In genomic region chr1:201448981-201449380, GRCh38 we compare ENCODE assay signal across 17 cellular contexts. TPM values are rescaled to one million over a fixed set of nuclear protein-coding genes. Genes with fewer than 3 reads are reported as not detected.
DNase-seq lines count a peak whose midpoint lies in the region; ATAC-seq and TF ChIP-seq lines count a peak whose summit lies in the region.
"Had no signal": no experiment of that assay in that cellular context is flagged by ENCODE, and none has a peak within 500 bp of the region (broad histone marks: within the 10 kb centered on the region; RNA-seq: fewer than 3 reads in every experiment).

No MANE protein-coding gene starts in this region.

- peaks cover 6% of the 10 kb centered on the region for H3K36me3 Mint-ChIP-seq in MCF 10A (ENCODE audit: insufficient read depth, unreplicated experiment)

- CTCF ChIA-PET in MCF 10A (lab: Yijun Ruan, JAX), result interaction anchor here (0.6 to 70.3 kb wide), 17 partner anchors 9 to 532 kb away, joined by 3 to 3816 read pairs (median 9); partner anchors contain the start of genes CSRP1 and PHLDA3

- ATAC-seq in GM19397 (IDR thresholded peaks at IDR 0.05; ENCODE audit: unreplicated experiment) (no peak), HG03521 (IDR thresholded peaks at IDR 0.05; ENCODE audit: unreplicated experiment) (no peak)

- BruUV-seq in MCF 10A (replicated peaks; lab: Mats Ljungman, UMichigan), result no TSS peak

- no peaks in the 10 kb centered on the region for H3K79me2 ChIP-seq in osteoblast (ENCODE audit: insufficient read depth, low read length)

- H3K27me3 Mint-ChIP-seq in MCF 10A (ENCODE audit: insufficient read depth, unreplicated experiment), result no peaks in the 10 kb centered on the region

- H3K4me1 ChIP-seq in breast epithelium, result peaks cover 4 to 24% of the 10 kb centered on the region in 2 donors
- H3K4me1 ChIP-seq in left ventricle myocardium inferior, result peaks cover 41% of the 10 kb centered on the region
- H3K4me1 ChIP-seq in osteoblast (ENCODE audit: insufficient read depth, low read length), result peaks cover 30% of the 10 kb centered on the region
- peaks cover 3 to 10% of the 10 kb centered on the region in 2 donors for H3K4me1 ChIP-seq in uterus

- DNase-seq in breast epithelium (ENCODE audit: low spot score in 2 of 2) (no peak), MCF 10A (ENCODE audit: unreplicated experiment) (no peak), left ventricle myocardium inferior (no peak), osteoblast (ENCODE audit: insufficient read length, low spot score, missing footprints) (no peak), uterus (no peak), NCI-H1105 treated with DMSO at 0.1 percent for 48 hours (lab: John Stamatoyannopoulos, UW) (no peak)
- DNase-seq: activated CD4-positive, CD25-positive, alpha-beta regulatory T cell; COR-L47; effector CD4-positive, alpha-beta T cell; left colon; NCI-H2107 had no signal

- H3K4me1 Mint-ChIP-seq in MCF 10A (ENCODE audit: insufficient read depth, unreplicated experiment), result peaks cover 8% of the 10 kb centered on the region

- POLR2A ChIA-PET in MCF 10A (lab: Yijun Ruan, JAX), result interaction anchor here (1.2 to 43.8 kb wide), 9 partner anchors 9 to 64 kb away, joined by 4 to 1388 read pairs (median 7); partner anchors contain the start of genes CSRP1 and PHLDA3

- no peaks in the 10 kb centered on the region for H4K20me1 ChIP-seq in osteoblast (ENCODE audit: insufficient read depth, low read length)

- no peak overlapping the region for H3K4me2 ChIP-seq in osteoblast (ENCODE audit: insufficient read depth, low read length)

- TF ChIP-seq POLR2A in breast epithelium (IDR thresholded peaks at IDR 0.05), result no peak
- no peak for TF ChIP-seq POLR2A in uterus (IDR thresholded peaks at IDR 0.05)

- no peaks in the 10 kb centered on the region for H3K27me3 ChIP-seq in breast epithelium
- no peaks in the 10 kb centered on the region for H3K27me3 ChIP-seq in left ventricle myocardium inferior (ENCODE audit: low read depth)
- no peaks in the 10 kb centered on the region for H3K27me3 ChIP-seq in osteoblast (ENCODE audit: insufficient read depth, low read length)
- H3K27me3 ChIP-seq in uterus, result no peaks in the 10 kb centered on the region

- no peak overlapping the region for H3K27ac Mint-ChIP-seq in MCF 10A (ENCODE audit: low read depth, unreplicated experiment)
- H3K27ac Mint-ChIP-seq: stimulated activated naive CD8-positive, alpha-beta T cell treated with anti-CD3 and anti-CD28 coated beads, Interleukin-15, Interleukin-2, amounts not matched to agents 100 ng/mL and 50 ng/mL, for 24 hours had no signal

- H3K4me3 Mint-ChIP-seq in MCF 10A (ENCODE audit: unreplicated experiment), result no peak overlapping the region
- H3K4me3 Mint-ChIP-seq: stimulated activated naive CD8-positive, alpha-beta T cell treated with anti-CD3 and anti-CD28 coated beads, Interleukin-15, Interleukin-2, amounts not matched to agents 100 ng/mL and 50 ng/mL, for 24 hours had no signal

- H3K9me3 Mint-ChIP-seq in MCF 10A (ENCODE audit: unreplicated experiment), result no peaks in the 10 kb centered on the region
- H3K9me3 Mint-ChIP-seq: stimulated activated naive CD8-positive, alpha-beta T cell treated with anti-CD3 and anti-CD28 coated beads, Interleukin-15, Interleukin-2, amounts not matched to agents 100 ng/mL and 50 ng/mL, for 24 hours had no signal

- no peaks in the 10 kb centered on the region for H3K9me3 ChIP-seq in breast epithelium
- no peaks in the 10 kb centered on the region for H3K9me3 ChIP-seq in left ventricle myocardium inferior (replicated peaks)
- H3K9me3 ChIP-seq in osteoblast (ENCODE audit: low read depth, low read length), result no peaks in the 10 kb centered on the region
- H3K9me3 ChIP-seq in uterus, result no peaks in the 10 kb centered on the region
- H3K9me3 ChIP-seq: prostate gland had no signal

- no peak for TF ChIP-seq CTCF in breast epithelium (IDR thresholded peaks at IDR 0.05)
- TF ChIP-seq CTCF in MCF 10A (IDR thresholded peaks at IDR 0.05; ENCODE audit: unreplicated experiment), result no peak
- TF ChIP-seq CTCF in left ventricle myocardium inferior (IDR thresholded peaks at IDR 0.05; ENCODE audit: borderline replicate concordance), result no peak
- no peak for TF ChIP-seq CTCF in osteoblast (IDR thresholded peaks at IDR 0.05; ENCODE audit: extremely low read depth, low read depth, low read length)
- no peak for TF ChIP-seq CTCF in uterus (IDR thresholded peaks at IDR 0.05)

- intact Hi-C loops in breast epithelium (cut with DNase I; ENCODE audit: low total_unique reads), result no loop called here
- intact Hi-C loops in MCF 10A (cut with micrococcal nuclease), result loop anchor here (1.0 to 10.0 kb wide), 4 partner anchors 17 to 256 kb away; no protein-coding TSS in a partner anchor
- intact Hi-C loops in left ventricle myocardium inferior (cut with micrococcal nuclease), result no loop called here
- intact Hi-C loops in uterus (cut with DNase I; ENCODE audit: low total_unique reads), result loop anchor here (5.0 kb wide), 1 partner anchor 63 kb away; no protein-coding TSS in a partner anchor

- no peaks in the 10 kb centered on the region for H3K36me3 ChIP-seq in breast epithelium
- H3K36me3 ChIP-seq in left ventricle myocardium inferior, result no peaks in the 10 kb centered on the region
- no peaks in the 10 kb centered on the region for H3K36me3 ChIP-seq in osteoblast (ENCODE audit: insufficient read depth, low read length)
- no peaks in the 10 kb centered on the region for H3K36me3 ChIP-seq in uterus
- H3K36me3 ChIP-seq: prostate gland had no signal

- peak overlapping the region; percentile 19 for H2AFZ ChIP-seq in osteoblast (ENCODE audit: low read length)

- no peak overlapping the region for H3K4me3 ChIP-seq in breast epithelium
- no peak overlapping the region for H3K4me3 ChIP-seq in left ventricle myocardium inferior
- no peak overlapping the region for H3K4me3 ChIP-seq in osteoblast (ENCODE audit: insufficient read depth, low read length)
- H3K4me3 ChIP-seq in uterus, result no peak overlapping the region
- H3K4me3 ChIP-seq: prostate gland had no signal

- H3K27ac ChIP-seq in breast epithelium (peak overlapping the region; percentile 71 to 76), left ventricle myocardium inferior (replicated peaks) (peak overlapping the region; percentile 86), osteoblast (ENCODE audit: low read depth, low read length) (peak overlapping the region; percentile 20), uterus (peak overlapping the region; percentile 23 to 34)
- H3K27ac ChIP-seq: 22Rv1, prostate gland had no signal

RNA-seq across cellular contexts. Expression of gene PHLDA3, which starts 20.0 kb away (rescaled TPM):
- total RNA-seq in breast epithelium (100 to 1,000 TPM in 1 of 3 donors, 10 to 100 TPM in 2; 65.7 to 116 (median 92.7) TPM), MCF 10A (2022) (169 and 204 TPM in 2 replicates), left ventricle myocardium inferior (21.1 TPM), osteoblast (116 and 134 TPM in 2 replicates), uterus (10 to 100 TPM; 14.4 to 80.2 (median 43.7) TPM)

RNA-seq across cellular contexts. Expression of gene TNNI1, which starts 27.5 kb away (rescaled TPM):
- total RNA-seq in breast epithelium (under 1 TPM in 2 of 3 donors, not detected in 1; 0.15 to 0.66 TPM), MCF 10A (2022) (0.05 TPM in 1 of 2 replicates, not detected in the other), left ventricle myocardium inferior (44.2 TPM), osteoblast (not detected in 2 replicates), uterus (1 to 10 TPM in 1 of 4 donors, under 1 TPM in 1, not detected in 2; 0.30 to 3.9 TPM)
- total RNA-seq: left colon had no signal

RNA-seq across cellular contexts. Expression of gene LAD1, which starts 49.9 kb away (rescaled TPM):
- total RNA-seq in breast epithelium (10 to 100 TPM in 2 of 3 donors, not detected in 1; 13.1 to 18.0 TPM), MCF 10A (2022) (21.4 and 40.9 TPM in 2 replicates), left ventricle myocardium inferior (2.0 TPM), osteoblast (not detected in 2 replicates), uterus (1 to 10 TPM in 1 of 4 donors, under 1 TPM in 2, not detected in 1; 0.26 to 4.8 (median 0.29) TPM)
- total RNA-seq: frontal cortex had no signal

RNA-seq across cellular contexts. Expression of gene CSRP1, which starts 57.9 kb away (rescaled TPM):
- total RNA-seq in breast epithelium (1,000 to 10,000 TPM in 1 of 3 donors, 100 to 1,000 TPM in 2; 186 to 1,491 (median 767) TPM), MCF 10A (2022) (263 and 358 TPM in 2 replicates), left ventricle myocardium inferior (41.0 TPM), osteoblast (389 and 480 TPM in 2 replicates), uterus (1,000 to 10,000 TPM in 3 of 4 donors, 100 to 1,000 TPM in 1; 913 to 2,516 (median 1,349) TPM)

Comparison
In these comparisons a context has a peak if more than half of its experiments do, and no peak if none do; other contexts are left out.
1. intact Hi-C loops: an anchor here in MCF 10A (1.0 to 10.0 kb wide) and uterus (5.0 kb wide); none called in breast epithelium and left ventricle myocardium inferior.
2. H3K27ac ChIP-seq: peak in every context shown above with its lines; median percentile 86 in left ventricle myocardium inferior; 74 in breast epithelium; 28 in uterus; 20 in osteoblast.